Comparison of ENCODE assay signal across 8 cellular contexts in the genomic region with DNA sequence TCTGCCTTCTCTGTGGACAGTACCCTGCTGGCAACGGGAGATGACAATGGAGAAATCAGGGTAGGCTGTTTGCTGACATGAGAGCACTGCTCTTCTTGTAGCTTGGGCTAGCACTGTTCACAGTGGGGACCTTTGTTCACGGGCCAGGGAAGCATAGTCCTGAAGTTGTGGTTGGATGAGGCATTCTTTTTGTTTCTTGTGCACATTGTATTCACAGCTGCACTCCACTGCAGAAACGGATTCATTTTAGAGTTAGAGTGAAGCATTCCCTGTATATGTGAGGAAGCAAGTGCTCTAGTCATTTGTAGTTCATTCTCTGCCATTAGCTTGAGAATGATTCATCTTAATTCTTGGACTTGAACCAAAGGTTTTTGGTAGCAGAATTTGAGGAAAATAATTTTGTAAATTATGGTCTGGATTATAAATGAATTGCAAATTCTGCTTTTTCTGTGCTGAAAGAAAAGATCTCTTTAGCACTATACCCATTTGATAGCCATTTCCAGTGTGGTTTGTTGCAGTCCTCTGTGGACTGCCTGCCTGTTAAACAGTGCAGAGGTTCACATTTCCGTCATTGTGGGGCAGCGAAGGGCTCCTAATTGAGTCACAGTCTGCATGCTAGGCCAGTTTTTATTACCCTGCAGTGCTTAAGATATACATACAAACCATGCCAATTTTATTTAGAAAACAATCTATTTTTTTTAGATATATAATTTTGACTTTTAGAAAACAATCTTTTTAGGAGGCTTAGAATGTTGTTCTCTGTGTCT.
A peak's percentile ranks its signal among the peaks of the same experiment; 100 is the strongest.
DNase-seq lines count a peak whose midpoint lies in the region; ATAC-seq and TF ChIP-seq lines count a peak whose summit lies in the region.

No MANE protein-coding gene starts in this region.

- no peak overlapping the region for H2AFZ ChIP-seq in KMS-11 (ENCODE audit: low read depth)

- peaks cover 7% of the 10 kb centered on the region for H3K36me3 ChIP-seq in cardiac muscle cell
- H3K36me3 ChIP-seq in KMS-11 (ENCODE audit: insufficient read depth): no peaks in the 10 kb centered on the region
- H3K36me3 ChIP-seq in upper lobe of left lung: peaks cover 33 to 87% (median 48%) of the 10 kb centered on the region in 4 donors

- no peak overlapping the region for H3K4me2 ChIP-seq in KMS-11

- H3K9ac ChIP-seq in KMS-11: no peak overlapping the region

- H3K27me3 ChIP-seq in cardiac muscle cell: no peaks in the 10 kb centered on the region
- no peaks in the 10 kb centered on the region for H3K27me3 ChIP-seq in KMS-11 (ENCODE audit: insufficient read depth, low read depth)
- no peaks in the 10 kb centered on the region for H3K27me3 ChIP-seq in upper lobe of left lung

- H3K4me1 ChIP-seq in cardiac muscle cell (ENCODE audit: low read depth): no peaks in the 10 kb centered on the region
- H3K4me1 ChIP-seq in KMS-11 (ENCODE audit: low read depth, poor library complexity, severe bottlenecking): no peaks in the 10 kb centered on the region
- no peaks in the 10 kb centered on the region for H3K4me1 ChIP-seq in upper lobe of left lung

- TF ChIP-seq CTCF in cardiac muscle cell (IDR thresholded peaks at IDR 0.05; ENCODE audit: low read depth, low read length): peak; percentile 64
- TF ChIP-seq CTCF in KMS-11 (conservative IDR thresholded peaks at IDR 0.05; ENCODE audit: low read depth, low read length): peak; percentile 57
- no peak for TF ChIP-seq CTCF in upper lobe of left lung (IDR thresholded peaks at IDR 0.05)

- 70 to 75% methylated on average over 5 of the region's 5 CpGs for WGBS in upper lobe of left lung, 2 donors

- H3K79me2 ChIP-seq in KMS-11 (ENCODE audit: insufficient read depth, low read depth): no peaks in the 10 kb centered on the region

- no peak for TF ChIP-seq EP300 in upper lobe of left lung (IDR thresholded peaks at IDR 0.05)

- no peaks in the 10 kb centered on the region for H4K20me1 ChIP-seq in KMS-11 (ENCODE audit: insufficient read depth)

- H3K4me3 ChIP-seq in cardiac muscle cell: no peak overlapping the region
- H3K4me3 ChIP-seq in KMS-11 (IDR thresholded peaks at IDR 0.05; ENCODE audit: insufficient read depth, low read depth, low read length): no peak overlapping the region
- no peak overlapping the region for H3K4me3 ChIP-seq in upper lobe of left lung

- no peak for TF ChIP-seq POLR2A in upper lobe of left lung (IDR thresholded peaks at IDR 0.05)

- peak; percentile 58 to 71 for DNase-seq in cardiac muscle cell (ENCODE audit: low read depth in 1 of 2, low spot score in 1 of 2)
- no peak for DNase-seq in Right ventricle myocardium inferior (ENCODE audit: missing footprints)
- DNase-seq in H4 (ENCODE audit: low spot score): peak; percentile 35
- peak; percentile 43 for DNase-seq in SW480 (ENCODE audit: low spot score)
- DNase-seq in ecto neural progenitor cell (ENCODE audit: low spot score): peak; percentile 64
- peak; percentile 35 for DNase-seq in mucosa of gallbladder (ENCODE audit: low spot score)
- DNase-seq in upper lobe of left lung: no peak

- no peak for ATAC-seq in Right ventricle myocardium inferior
- no peak for ATAC-seq in upper lobe of left lung (ENCODE audit: low FRiP score in 2 of 2)

- intact Hi-C loops in Right ventricle myocardium inferior (cut with DNase I): no loop called here

- H3K9me3 ChIP-seq in cardiac muscle cell (ENCODE audit: low read depth) (no peaks in the 10 kb centered on the region), upper lobe of left lung (no peaks in the 10 kb centered on the region)

- H3K27ac ChIP-seq in cardiac muscle cell (no peak overlapping the region), KMS-11 (no peak overlapping the region), upper lobe of left lung (no peak overlapping the region)

Comparison
In these comparisons a context has a peak if more than half of its experiments do, and no peak if none do; other contexts are left out.
1. DNase-seq: peak in cardiac muscle cell (2 of 2), H4 (single experiment), SW480 (single experiment), ecto neural progenitor cell (single experiment) and mucosa of gallbladder (single experiment); none in Right ventricle myocardium inferior (single experiment) and upper lobe of left lung (0 of 2).
2. CTCF ChIP-seq: peak in cardiac muscle cell (single experiment) and KMS-11 (single experiment); none in upper lobe of left lung (0 of 6).